9 cellular contexts compared by ENCODE assay signal in genomic region chr2:191109888-191110287, GRCh38. TPM values are rescaled to one million over a fixed set of nuclear protein-coding genes. Genes with fewer than 3 reads are reported as not detected.
A peak's percentile ranks its signal among the peaks of the same experiment; 100 is the strongest.
DNase-seq lines count a peak whose midpoint lies in the region; ATAC-seq, FAIRE-seq and TF ChIP-seq lines count a peak whose summit lies in the region.
"Had no signal": no experiment of that assay in that cellular context is flagged by ENCODE, and none has a peak within 500 bp of the region (broad histone marks: within the 10 kb centered on the region; RNA-seq: fewer than 3 reads in every experiment).

No MANE protein-coding gene starts in this region.

- CTCF ChIA-PET in activated naive CD4-positive, alpha-beta T cell treated with anti-CD3 and anti-CD28 coated beads for 36 hours (lab: Charles Lee): interaction anchor here (0.9 to 1.3 kb wide), 2 partner anchors 58 to 90 kb away, joined by 3 to 8 read pairs; no protein-coding TSS in a partner anchor
- CTCF ChIA-PET in activated naive CD4-positive, alpha-beta T cell treated with anti-CD3 and anti-CD28 coated beads, Interleukin-2, amount 10 ng/mL, durations not matched to agents 7 days and 5 days (lab: Charles Lee): interaction anchor here (0.7 to 1.2 kb wide), 2 partner anchors 16 to 45 kb away, joined by 3 read pairs; no protein-coding TSS in a partner anchor

- intact Hi-C loops in activated naive CD4-positive, alpha-beta T cell treated with anti-CD3 and anti-CD28 coated beads for 36 hours (cut with micrococcal nuclease): loop anchor here (5.0 to 10.0 kb wide), 2 partner anchors 512 to 575 kb away; partner anchors contain the start of gene NEMP2

- TF ChIP-seq CTCF in astrocyte (IDR thresholded peaks at IDR 0.05; ENCODE audit: insufficient read depth, low read depth, low read length): no peak

- H3K9me3 ChIP-seq in astrocyte (ENCODE audit: insufficient read depth, low read depth, low read length) (no peaks in the 10 kb centered on the region), small intestine (ENCODE audit: control insufficient read depth, low read depth) (no peaks in the 10 kb centered on the region)

- FAIRE-seq in astrocyte (lab: Jason Lieb, UNC) (no peak), small intestine (lab: Jason Lieb, UNC) (no peak)

- no peaks in the 10 kb centered on the region for H3K79me2 ChIP-seq in astrocyte (ENCODE audit: insufficient read depth, low read length)

- peaks cover 19% of the 10 kb centered on the region for H3K36me3 Mint-ChIP-seq in activated naive CD4-positive, alpha-beta T cell treated with anti-CD3 and anti-CD28 coated beads for 36 hours (ENCODE audit: low read depth)
- H3K36me3 Mint-ChIP-seq in activated naive CD4-positive, alpha-beta T cell treated with anti-CD3 and anti-CD28 coated beads, Interleukin-2, amount 10 ng/mL, durations not matched to agents 7 days and 5 days: peaks cover 66% of the 10 kb centered on the region
- H3K36me3 Mint-ChIP-seq in astrocyte (ENCODE audit: low read depth, unreplicated experiment): no peaks in the 10 kb centered on the region
- peaks cover 9 to 25% of the 10 kb centered on the region in 2 donors for H3K36me3 Mint-ChIP-seq in stimulated activated naive B cell treated with anti-CD40 and anti-IgM and Interleukin-4, amounts not matched to agents 10 μg/mL and 1 μg/mL and 100 μg/mL, for 72 hours

- ATAC-seq in HG03045 (IDR thresholded peaks at IDR 0.05; ENCODE audit: unreplicated experiment): peak; percentile 47
- ATAC-seq in stimulated activated naive B cell treated with anti-CD40 and anti-IgM and Interleukin-4, amounts not matched to agents 10 μg/mL and 1 μg/mL and 100 μg/mL, for 72 hours (replicated peaks): peak; percentile 35 to 60

- WGBS in small intestine, 3 donors: 80 to 95% (median 86%) methylated on average over 2 of the region's 2 CpGs

- no peak overlapping the region for H3K4me2 ChIP-seq in astrocyte (ENCODE audit: low read length)

- peaks cover 80% of the 10 kb centered on the region for H3K4me1 Mint-ChIP-seq in activated naive CD4-positive, alpha-beta T cell treated with anti-CD3 and anti-CD28 coated beads for 36 hours (ENCODE audit: low read depth)
- H3K4me1 Mint-ChIP-seq in activated naive CD4-positive, alpha-beta T cell treated with anti-CD3 and anti-CD28 coated beads, Interleukin-2, amount 10 ng/mL, durations not matched to agents 7 days and 5 days: peaks cover 54% of the 10 kb centered on the region
- peaks cover 20% of the 10 kb centered on the region for H3K4me1 Mint-ChIP-seq in astrocyte (ENCODE audit: low read depth, unreplicated experiment)
- peaks cover 16 to 28% of the 10 kb centered on the region in 2 donors for H3K4me1 Mint-ChIP-seq in stimulated activated naive B cell treated with anti-CD40 and anti-IgM and Interleukin-4, amounts not matched to agents 10 μg/mL and 1 μg/mL and 100 μg/mL, for 72 hours

- no peaks in the 10 kb centered on the region for H3K4me1 ChIP-seq in astrocyte (ENCODE audit: insufficient read depth, low read length)
- no peaks in the 10 kb centered on the region for H3K4me1 ChIP-seq in small intestine (ENCODE audit: control insufficient read depth in 2 of 2, insufficient read depth in 1 of 2, low read depth in 1 of 2, low read length in 1 of 2)

- no peak overlapping the region for H2AFZ ChIP-seq in astrocyte (ENCODE audit: low read depth, low read length)

- H3K4me3 ChIP-seq in astrocyte (ENCODE audit: insufficient read depth, low read depth, low read length): no peak overlapping the region
- no peak overlapping the region for H3K4me3 ChIP-seq in small intestine (ENCODE audit: low read depth in 1 of 2, low read length in 2 of 2)

- DNase-seq in activated naive CD4-positive, alpha-beta T cell treated with anti-CD3 and anti-CD28 coated beads for 36 hours: peak; percentile 26
- no peak for DNase-seq in activated naive CD4-positive, alpha-beta T cell treated with anti-CD3 and anti-CD28 coated beads, Interleukin-2, amount 10 ng/mL, durations not matched to agents 7 days and 5 days
- DNase-seq in astrocyte (ENCODE audit: low read depth) (peak; percentile 80), small intestine (no peak), NCI-H226 (no peak)
- no peak for DNase-seq in stimulated activated naive B cell treated with anti-CD40 and anti-IgM and Interleukin-4, amounts not matched to agents 10 μg/mL and 1 μg/mL and 100 μg/mL, for 72 hours
- DNase-seq in activated effector memory CD4-positive, alpha-beta T cell treated with Interleukin-2 at 50 U/mL for 16 hours: no peak

- H3K9ac ChIP-seq in astrocyte (ENCODE audit: low read length): no peak overlapping the region

- no peaks in the 10 kb centered on the region for H3K36me3 ChIP-seq in astrocyte (ENCODE audit: insufficient read depth, low read length)
- no peaks in the 10 kb centered on the region for H3K36me3 ChIP-seq in small intestine (ENCODE audit: control insufficient read depth in 2 of 2, insufficient read depth in 2 of 2, low read length in 2 of 2)

- no peaks in the 10 kb centered on the region for H3K27me3 ChIP-seq in astrocyte (ENCODE audit: insufficient read depth, low read length)
- no peaks in the 10 kb centered on the region for H3K27me3 ChIP-seq in small intestine (ENCODE audit: control insufficient read depth in 2 of 2, insufficient read depth in 2 of 2, low read length in 2 of 2)

- no peaks in the 10 kb centered on the region for H3K27me3 Mint-ChIP-seq in activated naive CD4-positive, alpha-beta T cell treated with anti-CD3 and anti-CD28 coated beads for 36 hours (ENCODE audit: low read depth)
- H3K27me3 Mint-ChIP-seq in activated naive CD4-positive, alpha-beta T cell treated with anti-CD3 and anti-CD28 coated beads, Interleukin-2, amount 10 ng/mL, durations not matched to agents 7 days and 5 days: no peaks in the 10 kb centered on the region
- no peaks in the 10 kb centered on the region for H3K27me3 Mint-ChIP-seq in astrocyte (ENCODE audit: low read depth, unreplicated experiment)
- no peaks in the 10 kb centered on the region for H3K27me3 Mint-ChIP-seq in stimulated activated naive B cell treated with anti-CD40 and anti-IgM and Interleukin-4, amounts not matched to agents 10 μg/mL and 1 μg/mL and 100 μg/mL, for 72 hours

- H3K9me3 Mint-ChIP-seq in activated naive CD4-positive, alpha-beta T cell treated with anti-CD3 and anti-CD28 coated beads for 36 hours: no peaks in the 10 kb centered on the region
- H3K9me3 Mint-ChIP-seq in activated naive CD4-positive, alpha-beta T cell treated with anti-CD3 and anti-CD28 coated beads, Interleukin-2, amount 10 ng/mL, durations not matched to agents 7 days and 5 days: no peaks in the 10 kb centered on the region
- H3K9me3 Mint-ChIP-seq in astrocyte (ENCODE audit: unreplicated experiment): no peaks in the 10 kb centered on the region
- H3K9me3 Mint-ChIP-seq in stimulated activated naive B cell treated with anti-CD40 and anti-IgM and Interleukin-4, amounts not matched to agents 10 μg/mL and 1 μg/mL and 100 μg/mL, for 72 hours: no peaks in the 10 kb centered on the region

- H3K27ac ChIP-seq in astrocyte (ENCODE audit: low read depth, low read length) (no peak overlapping the region), small intestine (ENCODE audit: low read depth in 1 of 2, low read length in 1 of 2) (no peak overlapping the region)

- H4K20me1 ChIP-seq in astrocyte (ENCODE audit: insufficient read depth, low read length): no peaks in the 10 kb centered on the region

- no peak overlapping the region for H3K4me3 Mint-ChIP-seq in activated naive CD4-positive, alpha-beta T cell treated with anti-CD3 and anti-CD28 coated beads for 36 hours
- H3K4me3 Mint-ChIP-seq in activated naive CD4-positive, alpha-beta T cell treated with anti-CD3 and anti-CD28 coated beads, Interleukin-2, amount 10 ng/mL, durations not matched to agents 7 days and 5 days: no peak overlapping the region
- no peak overlapping the region for H3K4me3 Mint-ChIP-seq in astrocyte (ENCODE audit: unreplicated experiment)
- H3K4me3 Mint-ChIP-seq in stimulated activated naive B cell treated with anti-CD40 and anti-IgM and Interleukin-4, amounts not matched to agents 10 μg/mL and 1 μg/mL and 100 μg/mL, for 72 hours: no peak overlapping the region
- H3K4me3 Mint-ChIP-seq: B cell had no signal

- peak overlapping the region; percentile 71 for H3K27ac Mint-ChIP-seq in activated naive CD4-positive, alpha-beta T cell treated with anti-CD3 and anti-CD28 coated beads for 36 hours
- H3K27ac Mint-ChIP-seq in activated naive CD4-positive, alpha-beta T cell treated with anti-CD3 and anti-CD28 coated beads, Interleukin-2, amount 10 ng/mL, durations not matched to agents 7 days and 5 days: no peak overlapping the region
- peak overlapping the region; percentile 91 for H3K27ac Mint-ChIP-seq in astrocyte (ENCODE audit: unreplicated experiment)
- H3K27ac Mint-ChIP-seq in stimulated activated naive B cell treated with anti-CD40 and anti-IgM and Interleukin-4, amounts not matched to agents 10 μg/mL and 1 μg/mL and 100 μg/mL, for 72 hours: no peak overlapping the region
- H3K27ac Mint-ChIP-seq: B cell had no signal

RNA-seq across cellular contexts. Expression of gene STAT4, which starts 40.9 kb away (rescaled TPM):
- total RNA-seq in activated naive CD4-positive, alpha-beta T cell treated with anti-CD3 and anti-CD28 coated beads for 36 hours: 10 to 100 TPM; 53.9 to 54.6 TPM
- total RNA-seq in astrocyte: 1.6 and 2.3 TPM in 2 replicates
- polyA plus RNA-seq in small intestine: 1 to 10 TPM; 1.0 to 2.2 (median 1.1) TPM

Comparison
In these comparisons a context has a peak if more than half of its experiments do, and no peak if none do; other contexts are left out.
1. DNase-seq: peak in activated naive CD4-positive, alpha-beta T cell treated with anti-CD3 and anti-CD28 coated beads for 36 hours (single experiment) and astrocyte (single experiment); none in activated naive CD4-positive, alpha-beta T cell treated with anti-CD3 and anti-CD28 coated beads, Interleukin-2, amount 10 ng/mL, durations not matched to agents 7 days and 5 days (single experiment), stimulated activated naive B cell treated with anti-CD40 and anti-IgM and Interleukin-4, amounts not matched to agents 10 μg/mL and 1 μg/mL and 100 μg/mL, for 72 hours (single experiment), small intestine (single experiment), NCI-H226 (single experiment) and activated effector memory CD4-positive, alpha-beta T cell treated with Interleukin-2 at 50 U/mL for 16 hours (single experiment).
2. H3K27ac Mint-ChIP-seq: peak in activated naive CD4-positive, alpha-beta T cell treated with anti-CD3 and anti-CD28 coated beads for 36 hours (single experiment) and astrocyte (single experiment); none in activated naive CD4-positive, alpha-beta T cell treated with anti-CD3 and anti-CD28 coated beads, Interleukin-2, amount 10 ng/mL, durations not matched to agents 7 days and 5 days (single experiment) and stimulated activated naive B cell treated with anti-CD40 and anti-IgM and Interleukin-4, amounts not matched to agents 10 μg/mL and 1 μg/mL and 100 μg/mL, for 72 hours (single experiment).
3. RNA of gene STAT4, which starts 40.9 kb away (total RNA-seq): 53.9 to 54.6 TPM in activated naive CD4-positive, alpha-beta T cell treated with anti-CD3 and anti-CD28 coated beads for 36 hours; 1.6 to 2.3 TPM in astrocyte; every median in the first group is over 10 times any median in the second.